In genomic region chr15:74598126-74598842, GRCh38 we compare ENCODE assay signal across 1 cellular context.
TF ChIP-seq lines count a peak whose summit lies in the region.

No MANE protein-coding gene starts in this region.

TF ChIP-seq in liver, 16 proteins besides CTCF, POLR2A, EP300 and RAD21 (continued from another document):
- no peak for TF ChIP-seq ZBTB33 (IDR thresholded peaks at IDR 0.05)
- TF ChIP-seq NR2F2 (IDR thresholded peaks at IDR 0.05), result peak; percentile 81
